In genomic region chr2:101961287-101962242, GRCh38 we compare ENCODE assay signal across 10 cellular contexts. TPM values are rescaled to one million over a fixed set of nuclear protein-coding genes. Genes with fewer than 3 reads are reported as not detected.
DNase-seq lines count a peak whose midpoint lies in the region; ATAC-seq and TF ChIP-seq lines count a peak whose summit lies in the region.
"Had no signal": no experiment of that assay in that cellular context is flagged by ENCODE, and none has a peak within 500 bp of the region (broad histone marks: within the 10 kb centered on the region; RNA-seq: fewer than 3 reads in every experiment).

No MANE protein-coding gene starts in this region.

- 25 to 76% (median 29%) methylated on average over 12 of the region's 12 CpGs for WGBS in adipose tissue, 3 donors

- peaks cover 4 to 14% of the 10 kb centered on the region in 2 donors for H3K27me3 Mint-ChIP-seq in natural killer cell treated with Interleukin-12 subunit alpha and Interleukin-12 subunit beta and Interleukin-15 and Interleukin-18, amount 100 ng/mL, for 72 hours
- H3K27me3 Mint-ChIP-seq in immature natural killer cell (ENCODE audit: low read depth in 3 of 3), result peaks cover 0 to 8% (median 2%) of the 10 kb centered on the region in 3 donors

- H3K36me3 ChIP-seq in osteoblast (ENCODE audit: insufficient read depth, low read length), result no peaks in the 10 kb centered on the region

- H3K4me3 ChIP-seq in AG10803 (ENCODE audit: low read length) (no peak overlapping the region), osteoblast (ENCODE audit: insufficient read depth, low read length) (peak overlapping the region; percentile 49)

- H3K27ac Mint-ChIP-seq in natural killer cell treated with Interleukin-12 subunit alpha and Interleukin-12 subunit beta and Interleukin-15 and Interleukin-18, amount 100 ng/mL, for 72 hours, result no peak overlapping the region
- no peak overlapping the region for H3K27ac Mint-ChIP-seq in immature natural killer cell

- no peaks in the 10 kb centered on the region for H3K9me3 ChIP-seq in osteoblast (ENCODE audit: low read depth, low read length)

- peaks cover 7% of the 10 kb centered on the region for H3K36me3 Mint-ChIP-seq in natural killer cell treated with Interleukin-12 subunit alpha and Interleukin-12 subunit beta and Interleukin-15 and Interleukin-18, amount 100 ng/mL, for 72 hours
- peaks cover 0 to 16% (median 3%) of the 10 kb centered on the region in 3 donors for H3K36me3 Mint-ChIP-seq in immature natural killer cell

- H2AFZ ChIP-seq in osteoblast (ENCODE audit: low read length), result peak overlapping the region; percentile 47

- intact Hi-C loops in Right ventricle myocardium superior (cut with DNase I), result no loop called here

- TF ChIP-seq CTCF in AG10803 (conservative IDR thresholded peaks at IDR 0.05; ENCODE audit: low read length) (peak; percentile 50), osteoblast (IDR thresholded peaks at IDR 0.05; ENCODE audit: extremely low read depth, low read depth, low read length) (peak; percentile 33)

- ATAC-seq in Right ventricle myocardium superior (ENCODE audit: poor library complexity) (peak; percentile 90), HG03520 (IDR thresholded peaks at IDR 0.05; ENCODE audit: unreplicated experiment) (no peak)
- no peak for ATAC-seq in natural killer cell treated with Interleukin-12 subunit alpha and Interleukin-12 subunit beta and Interleukin-15 and Interleukin-18, amount 100 ng/mL, for 72 hours

- no peaks in the 10 kb centered on the region for H3K79me2 ChIP-seq in osteoblast (ENCODE audit: insufficient read depth, low read length)

- peaks cover 2% of the 10 kb centered on the region for H3K9me3 Mint-ChIP-seq in natural killer cell treated with Interleukin-12 subunit alpha and Interleukin-12 subunit beta and Interleukin-15 and Interleukin-18, amount 100 ng/mL, for 72 hours
- peaks cover 0 to 2% (median 0%) of the 10 kb centered on the region in 6 donors for H3K9me3 Mint-ChIP-seq in immature natural killer cell

- H3K4me3 Mint-ChIP-seq in natural killer cell treated with Interleukin-12 subunit alpha and Interleukin-12 subunit beta and Interleukin-15 and Interleukin-18, amount 100 ng/mL, for 72 hours, result no peak overlapping the region
- no peak overlapping the region for H3K4me3 Mint-ChIP-seq in immature natural killer cell

- no peaks in the 10 kb centered on the region for H3K27me3 ChIP-seq in osteoblast (ENCODE audit: insufficient read depth, low read length)

- peak overlapping the region; percentile 78 for H3K4me2 ChIP-seq in osteoblast (ENCODE audit: insufficient read depth, low read length)

- H3K4me1 Mint-ChIP-seq in natural killer cell treated with Interleukin-12 subunit alpha and Interleukin-12 subunit beta and Interleukin-15 and Interleukin-18, amount 100 ng/mL, for 72 hours (ENCODE audit: low read depth in 2 of 2), result no peaks in the 10 kb centered on the region
- peaks cover 0 to 6% of the 10 kb centered on the region in 2 donors for H3K4me1 Mint-ChIP-seq in immature natural killer cell

- DNase-seq in AG10803 (ENCODE audit: low read depth) (peak; percentile 100), Right ventricle myocardium superior (peak; percentile 88), osteoblast (ENCODE audit: insufficient read length, low spot score, missing footprints) (peak; percentile 88), immature natural killer cell (no peak)
- DNase-seq in activated effector memory CD4-positive, alpha-beta T cell treated with Interleukin-2 at 50 U/mL for 16 hours, result no peak
- no peak for DNase-seq in natural killer cell treated with Interleukin-12 subunit alpha and Interleukin-12 subunit beta and Interleukin-15 and Interleukin-18, amount 100 ng/mL, for 72 hours (ENCODE audit: low spot score)
- DNase-seq: glutamatergic neuron had no signal

- peak overlapping the region; percentile 51 for H3K27ac ChIP-seq in adipose tissue (ENCODE audit: low read depth, low read length)
- H3K27ac ChIP-seq in osteoblast (ENCODE audit: low read depth, low read length), result peak overlapping the region; percentile 98
- H3K27ac ChIP-seq: C4-2B had no signal

- H4K20me1 ChIP-seq in osteoblast (ENCODE audit: insufficient read depth, low read length), result no peaks in the 10 kb centered on the region

- H3K4me1 ChIP-seq in osteoblast (ENCODE audit: insufficient read depth, low read length), result peaks cover 46% of the 10 kb centered on the region

RNA-seq across cellular contexts. Expression of gene IL1R2, which starts 30.2 kb away (rescaled TPM):
- polyA plus RNA-seq in adipose tissue (10 to 100 TPM in 2 of 3 donors, 1 to 10 TPM in 1; 6.9 to 42.7 (median 31.5) TPM), immature natural killer cell (1 to 10 TPM in 2 of 3 donors, not detected in 1; 1.8 to 3.3 TPM)
- total RNA-seq in Right ventricle myocardium superior (1.4 TPM), osteoblast (0.36 and 0.88 TPM in 2 replicates)
- not detected for total RNA-seq in natural killer cell treated with Interleukin-12 subunit alpha and Interleukin-12 subunit beta and Interleukin-15 and Interleukin-18, amount 100 ng/mL, for 72 hours

Comparison
In these comparisons a context has a peak if more than half of its experiments do, and no peak if none do; other contexts are left out.
1. DNase-seq: peak in AG10803 (single experiment), Right ventricle myocardium superior (single experiment) and osteoblast (single experiment); none in activated effector memory CD4-positive, alpha-beta T cell treated with Interleukin-2 at 50 U/mL for 16 hours (single experiment), natural killer cell treated with Interleukin-12 subunit alpha and Interleukin-12 subunit beta and Interleukin-15 and Interleukin-18, amount 100 ng/mL, for 72 hours (single experiment) and immature natural killer cell (0 of 3).